Comparison of ENCODE assay signal across 1 cellular context in the genomic region with DNA sequence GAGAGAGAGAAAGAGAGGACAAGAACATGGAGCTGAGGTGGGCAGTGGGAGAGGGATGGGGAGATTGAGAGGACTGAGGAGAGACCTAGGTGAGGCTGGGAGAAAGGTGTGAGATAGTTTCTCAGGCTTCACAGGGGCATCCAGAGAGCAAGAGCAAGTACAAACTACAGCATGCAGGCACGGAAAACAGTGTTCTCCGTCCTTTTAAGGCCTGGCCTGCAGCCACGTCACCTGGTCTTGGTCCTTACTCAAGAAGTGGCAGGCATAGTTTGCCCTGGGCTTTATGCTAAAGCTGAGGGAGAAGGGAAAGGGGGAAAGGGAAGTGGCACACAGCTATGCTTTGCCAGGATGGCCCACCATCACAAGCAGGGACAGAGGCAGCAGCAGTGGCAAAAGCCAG.
TF ChIP-seq lines count a peak whose summit lies in the region.

No MANE protein-coding gene starts in this region.

TF ChIP-seq in H1, 55 proteins besides CTCF, POLR2A, EP300 and RAD21:
- TF ChIP-seq CEBPB (IDR thresholded peaks at IDR 0.05; ENCODE audit: low read depth, low read length) = no peak
- no peak for TF ChIP-seq HDAC6 (IDR thresholded peaks at IDR 0.05; ENCODE audit: low read depth, low read length)
- TF ChIP-seq, protein P1, sequence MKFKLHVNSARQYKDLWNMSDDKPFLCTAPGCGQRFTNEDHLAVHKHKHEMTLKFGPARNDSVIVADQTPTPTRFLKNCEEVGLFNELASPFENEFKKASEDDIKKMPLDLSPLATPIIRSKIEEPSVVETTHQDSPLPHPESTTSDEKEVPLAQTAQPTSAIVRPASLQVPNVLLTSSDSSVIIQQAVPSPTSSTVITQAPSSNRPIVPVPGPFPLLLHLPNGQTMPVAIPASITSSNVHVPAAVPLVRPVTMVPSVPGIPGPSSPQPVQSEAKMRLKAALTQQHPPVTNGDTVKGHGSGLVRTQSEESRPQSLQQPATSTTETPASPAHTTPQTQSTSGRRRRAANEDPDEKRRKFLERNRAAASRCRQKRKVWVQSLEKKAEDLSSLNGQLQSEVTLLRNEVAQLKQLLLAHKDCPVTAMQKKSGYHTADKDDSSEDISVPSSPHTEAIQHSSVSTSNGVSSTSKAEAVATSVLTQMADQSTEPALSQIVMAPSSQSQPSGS (IDR thresholded peaks at IDR 0.05; ENCODE audit: low read length) = no peak
- no peak for TF ChIP-seq KDM4A (IDR thresholded peaks at IDR 0.05; ENCODE audit: low read depth, low read length, severe bottlenecking)
- no peak for TF ChIP-seq TCF12 (IDR thresholded peaks at IDR 0.05; ENCODE audit: low read depth, low read length)
- no peak for TF ChIP-seq BRCA1 (IDR thresholded peaks at IDR 0.05; ENCODE audit: low read depth, low read length)
- TF ChIP-seq, protein P2, sequence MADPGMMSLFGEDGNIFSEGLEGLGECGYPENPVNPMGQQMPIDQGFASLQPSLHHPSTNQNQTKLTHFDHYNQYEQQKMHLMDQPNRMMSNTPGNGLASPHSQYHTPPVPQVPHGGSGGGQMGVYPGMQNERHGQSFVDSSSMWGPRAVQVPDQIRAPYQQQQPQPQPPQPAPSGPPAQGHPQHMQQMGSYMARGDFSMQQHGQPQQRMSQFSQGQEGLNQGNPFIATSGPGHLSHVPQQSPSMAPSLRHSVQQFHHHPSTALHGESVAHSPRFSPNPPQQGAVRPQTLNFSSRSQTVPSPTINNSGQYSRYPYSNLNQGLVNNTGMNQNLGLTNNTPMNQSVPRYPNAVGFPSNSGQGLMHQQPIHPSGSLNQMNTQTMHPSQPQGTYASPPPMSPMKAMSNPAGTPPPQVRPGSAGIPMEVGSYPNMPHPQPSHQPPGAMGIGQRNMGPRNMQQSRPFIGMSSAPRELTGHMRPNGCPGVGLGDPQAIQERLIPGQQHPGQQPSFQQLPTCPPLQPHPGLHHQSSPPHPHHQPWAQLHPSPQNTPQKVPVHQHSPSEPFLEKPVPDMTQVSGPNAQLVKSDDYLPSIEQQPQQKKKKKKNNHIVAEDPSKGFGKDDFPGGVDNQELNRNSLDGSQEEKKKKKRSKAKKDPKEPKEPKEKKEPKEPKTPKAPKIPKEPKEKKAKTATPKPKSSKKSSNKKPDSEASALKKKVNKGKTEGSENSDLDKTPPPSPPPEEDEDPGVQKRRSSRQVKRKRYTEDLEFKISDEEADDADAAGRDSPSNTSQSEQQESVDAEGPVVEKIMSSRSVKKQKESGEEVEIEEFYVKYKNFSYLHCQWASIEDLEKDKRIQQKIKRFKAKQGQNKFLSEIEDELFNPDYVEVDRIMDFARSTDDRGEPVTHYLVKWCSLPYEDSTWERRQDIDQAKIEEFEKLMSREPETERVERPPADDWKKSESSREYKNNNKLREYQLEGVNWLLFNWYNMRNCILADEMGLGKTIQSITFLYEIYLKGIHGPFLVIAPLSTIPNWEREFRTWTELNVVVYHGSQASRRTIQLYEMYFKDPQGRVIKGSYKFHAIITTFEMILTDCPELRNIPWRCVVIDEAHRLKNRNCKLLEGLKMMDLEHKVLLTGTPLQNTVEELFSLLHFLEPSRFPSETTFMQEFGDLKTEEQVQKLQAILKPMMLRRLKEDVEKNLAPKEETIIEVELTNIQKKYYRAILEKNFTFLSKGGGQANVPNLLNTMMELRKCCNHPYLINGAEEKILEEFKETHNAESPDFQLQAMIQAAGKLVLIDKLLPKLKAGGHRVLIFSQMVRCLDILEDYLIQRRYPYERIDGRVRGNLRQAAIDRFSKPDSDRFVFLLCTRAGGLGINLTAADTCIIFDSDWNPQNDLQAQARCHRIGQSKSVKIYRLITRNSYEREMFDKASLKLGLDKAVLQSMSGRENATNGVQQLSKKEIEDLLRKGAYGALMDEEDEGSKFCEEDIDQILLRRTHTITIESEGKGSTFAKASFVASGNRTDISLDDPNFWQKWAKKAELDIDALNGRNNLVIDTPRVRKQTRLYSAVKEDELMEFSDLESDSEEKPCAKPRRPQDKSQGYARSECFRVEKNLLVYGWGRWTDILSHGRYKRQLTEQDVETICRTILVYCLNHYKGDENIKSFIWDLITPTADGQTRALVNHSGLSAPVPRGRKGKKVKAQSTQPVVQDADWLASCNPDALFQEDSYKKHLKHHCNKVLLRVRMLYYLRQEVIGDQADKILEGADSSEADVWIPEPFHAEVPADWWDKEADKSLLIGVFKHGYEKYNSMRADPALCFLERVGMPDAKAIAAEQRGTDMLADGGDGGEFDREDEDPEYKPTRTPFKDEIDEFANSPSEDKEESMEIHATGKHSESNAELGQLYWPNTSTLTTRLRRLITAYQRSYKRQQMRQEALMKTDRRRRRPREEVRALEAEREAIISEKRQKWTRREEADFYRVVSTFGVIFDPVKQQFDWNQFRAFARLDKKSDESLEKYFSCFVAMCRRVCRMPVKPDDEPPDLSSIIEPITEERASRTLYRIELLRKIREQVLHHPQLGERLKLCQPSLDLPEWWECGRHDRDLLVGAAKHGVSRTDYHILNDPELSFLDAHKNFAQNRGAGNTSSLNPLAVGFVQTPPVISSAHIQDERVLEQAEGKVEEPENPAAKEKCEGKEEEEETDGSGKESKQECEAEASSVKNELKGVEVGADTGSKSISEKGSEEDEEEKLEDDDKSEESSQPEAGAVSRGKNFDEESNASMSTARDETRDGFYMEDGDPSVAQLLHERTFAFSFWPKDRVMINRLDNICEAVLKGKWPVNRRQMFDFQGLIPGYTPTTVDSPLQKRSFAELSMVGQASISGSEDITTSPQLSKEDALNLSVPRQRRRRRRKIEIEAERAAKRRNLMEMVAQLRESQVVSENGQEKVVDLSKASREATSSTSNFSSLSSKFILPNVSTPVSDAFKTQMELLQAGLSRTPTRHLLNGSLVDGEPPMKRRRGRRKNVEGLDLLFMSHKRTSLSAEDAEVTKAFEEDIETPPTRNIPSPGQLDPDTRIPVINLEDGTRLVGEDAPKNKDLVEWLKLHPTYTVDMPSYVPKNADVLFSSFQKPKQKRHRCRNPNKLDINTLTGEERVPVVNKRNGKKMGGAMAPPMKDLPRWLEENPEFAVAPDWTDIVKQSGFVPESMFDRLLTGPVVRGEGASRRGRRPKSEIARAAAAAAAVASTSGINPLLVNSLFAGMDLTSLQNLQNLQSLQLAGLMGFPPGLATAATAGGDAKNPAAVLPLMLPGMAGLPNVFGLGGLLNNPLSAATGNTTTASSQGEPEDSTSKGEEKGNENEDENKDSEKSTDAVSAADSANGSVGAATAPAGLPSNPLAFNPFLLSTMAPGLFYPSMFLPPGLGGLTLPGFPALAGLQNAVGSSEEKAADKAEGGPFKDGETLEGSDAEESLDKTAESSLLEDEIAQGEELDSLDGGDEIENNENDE (IDR thresholded peaks at IDR 0.05; ENCODE audit: insufficient replicate concordance, low read length) = no peak
- TF ChIP-seq TAF1 (IDR thresholded peaks at IDR 0.05; ENCODE audit: low read depth, low read length) = no peak
- TF ChIP-seq RBBP5 (IDR thresholded peaks at IDR 0.05; ENCODE audit: borderline replicate concordance, low read depth, low read length) = no peak
- no peak for TF ChIP-seq FOSL1 (IDR thresholded peaks at IDR 0.05; ENCODE audit: insufficient read depth, low read depth, low read length)
- TF ChIP-seq SUZ12 (IDR thresholded peaks at IDR 0.05; ENCODE audit: low read length) = no peak
- no peak for TF ChIP-seq RFX5 (IDR thresholded peaks at IDR 0.05; ENCODE audit: borderline replicate concordance, low read depth, low read length)
- no peak for TF ChIP-seq KDM1A (IDR thresholded peaks at IDR 0.05; ENCODE audit: borderline replicate concordance, low read length)
- TF ChIP-seq TEAD4 (IDR thresholded peaks at IDR 0.05; ENCODE audit: low read depth, low read length) = no peak
- TF ChIP-seq SP1 (IDR thresholded peaks at IDR 0.05; ENCODE audit: low read depth, low read length) = no peak
- TF ChIP-seq HDAC2 (IDR thresholded peaks at IDR 0.05; ENCODE audit: borderline replicate concordance in 1 of 2, low read depth in 2 of 2, low read length in 2 of 2) = no peak
- no peak for TF ChIP-seq SP4 (IDR thresholded peaks at IDR 0.05; ENCODE audit: low read length)
- no peak for TF ChIP-seq RXRA (IDR thresholded peaks at IDR 0.05; ENCODE audit: insufficient read depth, low read depth, low read length)
- TF ChIP-seq SIX5 (IDR thresholded peaks at IDR 0.05; ENCODE audit: low read depth, low read length) = no peak
- TF ChIP-seq, protein P3, sequence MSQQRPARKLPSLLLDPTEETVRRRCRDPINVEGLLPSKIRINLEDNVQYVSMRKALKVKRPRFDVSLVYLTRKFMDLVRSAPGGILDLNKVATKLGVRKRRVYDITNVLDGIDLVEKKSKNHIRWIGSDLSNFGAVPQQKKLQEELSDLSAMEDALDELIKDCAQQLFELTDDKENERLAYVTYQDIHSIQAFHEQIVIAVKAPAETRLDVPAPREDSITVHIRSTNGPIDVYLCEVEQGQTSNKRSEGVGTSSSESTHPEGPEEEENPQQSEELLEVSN (IDR thresholded peaks at IDR 0.05) = no peak
